ENCODE assay signal across 1 cellular context in the genomic region with DNA sequence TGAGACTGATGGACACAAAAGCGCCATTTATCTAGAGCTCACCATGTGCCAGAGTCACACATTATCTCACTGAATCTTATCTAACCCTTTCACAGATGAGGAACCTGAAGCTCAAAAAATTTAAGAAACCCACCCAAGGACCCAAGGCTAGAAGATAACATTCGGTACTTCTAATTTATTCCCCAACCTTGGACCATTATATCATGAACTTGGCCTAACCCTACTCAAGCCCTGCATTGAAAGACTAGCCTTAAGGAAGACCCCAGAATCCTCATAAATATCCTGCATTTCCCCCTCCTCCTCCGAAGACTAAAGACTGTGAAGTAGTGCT.
TF ChIP-seq lines count a peak whose summit lies in the region.

No MANE protein-coding gene starts in this region.

TF ChIP-seq in WTC11, 78 proteins besides CTCF, POLR2A, EP300 and RAD21 (continued from another document):
- TF ChIP-seq, protein P1, sequence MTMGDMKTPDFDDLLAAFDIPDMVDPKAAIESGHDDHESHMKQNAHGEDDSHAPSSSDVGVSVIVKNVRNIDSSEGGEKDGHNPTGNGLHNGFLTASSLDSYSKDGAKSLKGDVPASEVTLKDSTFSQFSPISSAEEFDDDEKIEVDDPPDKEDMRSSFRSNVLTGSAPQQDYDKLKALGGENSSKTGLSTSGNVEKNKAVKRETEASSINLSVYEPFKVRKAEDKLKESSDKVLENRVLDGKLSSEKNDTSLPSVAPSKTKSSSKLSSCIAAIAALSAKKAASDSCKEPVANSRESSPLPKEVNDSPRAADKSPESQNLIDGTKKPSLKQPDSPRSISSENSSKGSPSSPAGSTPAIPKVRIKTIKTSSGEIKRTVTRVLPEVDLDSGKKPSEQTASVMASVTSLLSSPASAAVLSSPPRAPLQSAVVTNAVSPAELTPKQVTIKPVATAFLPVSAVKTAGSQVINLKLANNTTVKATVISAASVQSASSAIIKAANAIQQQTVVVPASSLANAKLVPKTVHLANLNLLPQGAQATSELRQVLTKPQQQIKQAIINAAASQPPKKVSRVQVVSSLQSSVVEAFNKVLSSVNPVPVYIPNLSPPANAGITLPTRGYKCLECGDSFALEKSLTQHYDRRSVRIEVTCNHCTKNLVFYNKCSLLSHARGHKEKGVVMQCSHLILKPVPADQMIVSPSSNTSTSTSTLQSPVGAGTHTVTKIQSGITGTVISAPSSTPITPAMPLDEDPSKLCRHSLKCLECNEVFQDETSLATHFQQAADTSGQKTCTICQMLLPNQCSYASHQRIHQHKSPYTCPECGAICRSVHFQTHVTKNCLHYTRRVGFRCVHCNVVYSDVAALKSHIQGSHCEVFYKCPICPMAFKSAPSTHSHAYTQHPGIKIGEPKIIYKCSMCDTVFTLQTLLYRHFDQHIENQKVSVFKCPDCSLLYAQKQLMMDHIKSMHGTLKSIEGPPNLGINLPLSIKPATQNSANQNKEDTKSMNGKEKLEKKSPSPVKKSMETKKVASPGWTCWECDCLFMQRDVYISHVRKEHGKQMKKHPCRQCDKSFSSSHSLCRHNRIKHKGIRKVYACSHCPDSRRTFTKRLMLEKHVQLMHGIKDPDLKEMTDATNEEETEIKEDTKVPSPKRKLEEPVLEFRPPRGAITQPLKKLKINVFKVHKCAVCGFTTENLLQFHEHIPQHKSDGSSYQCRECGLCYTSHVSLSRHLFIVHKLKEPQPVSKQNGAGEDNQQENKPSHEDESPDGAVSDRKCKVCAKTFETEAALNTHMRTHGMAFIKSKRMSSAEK (CRISPR knock-in tag; IDR thresholded peaks at IDR 0.05; ENCODE audit: borderline replicate concordance): no peak
- TF ChIP-seq MYBL2 (CRISPR knock-in tag; IDR thresholded peaks at IDR 0.05) (no peak), ZNF263 (CRISPR knock-in tag; IDR thresholded peaks at IDR 0.05; ENCODE audit: low read depth) (no peak), OVOL2 (CRISPR knock-in tag; IDR thresholded peaks at IDR 0.05; ENCODE audit: borderline replicate concordance) (no peak)
- TF ChIP-seq, protein P2, sequence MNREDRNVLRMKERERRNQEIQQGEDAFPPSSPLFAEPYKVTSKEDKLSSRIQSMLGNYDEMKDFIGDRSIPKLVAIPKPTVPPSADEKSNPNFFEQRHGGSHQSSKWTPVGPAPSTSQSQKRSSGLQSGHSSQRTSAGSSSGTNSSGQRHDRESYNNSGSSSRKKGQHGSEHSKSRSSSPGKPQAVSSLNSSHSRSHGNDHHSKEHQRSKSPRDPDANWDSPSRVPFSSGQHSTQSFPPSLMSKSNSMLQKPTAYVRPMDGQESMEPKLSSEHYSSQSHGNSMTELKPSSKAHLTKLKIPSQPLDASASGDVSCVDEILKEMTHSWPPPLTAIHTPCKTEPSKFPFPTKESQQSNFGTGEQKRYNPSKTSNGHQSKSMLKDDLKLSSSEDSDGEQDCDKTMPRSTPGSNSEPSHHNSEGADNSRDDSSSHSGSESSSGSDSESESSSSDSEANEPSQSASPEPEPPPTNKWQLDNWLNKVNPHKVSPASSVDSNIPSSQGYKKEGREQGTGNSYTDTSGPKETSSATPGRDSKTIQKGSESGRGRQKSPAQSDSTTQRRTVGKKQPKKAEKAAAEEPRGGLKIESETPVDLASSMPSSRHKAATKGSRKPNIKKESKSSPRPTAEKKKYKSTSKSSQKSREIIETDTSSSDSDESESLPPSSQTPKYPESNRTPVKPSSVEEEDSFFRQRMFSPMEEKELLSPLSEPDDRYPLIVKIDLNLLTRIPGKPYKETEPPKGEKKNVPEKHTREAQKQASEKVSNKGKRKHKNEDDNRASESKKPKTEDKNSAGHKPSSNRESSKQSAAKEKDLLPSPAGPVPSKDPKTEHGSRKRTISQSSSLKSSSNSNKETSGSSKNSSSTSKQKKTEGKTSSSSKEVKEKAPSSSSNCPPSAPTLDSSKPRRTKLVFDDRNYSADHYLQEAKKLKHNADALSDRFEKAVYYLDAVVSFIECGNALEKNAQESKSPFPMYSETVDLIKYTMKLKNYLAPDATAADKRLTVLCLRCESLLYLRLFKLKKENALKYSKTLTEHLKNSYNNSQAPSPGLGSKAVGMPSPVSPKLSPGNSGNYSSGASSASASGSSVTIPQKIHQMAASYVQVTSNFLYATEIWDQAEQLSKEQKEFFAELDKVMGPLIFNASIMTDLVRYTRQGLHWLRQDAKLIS (CRISPR knock-in tag; IDR thresholded peaks at IDR 0.05; ENCODE audit: borderline replicate concordance): no peak
- TF ChIP-seq, protein P3, sequence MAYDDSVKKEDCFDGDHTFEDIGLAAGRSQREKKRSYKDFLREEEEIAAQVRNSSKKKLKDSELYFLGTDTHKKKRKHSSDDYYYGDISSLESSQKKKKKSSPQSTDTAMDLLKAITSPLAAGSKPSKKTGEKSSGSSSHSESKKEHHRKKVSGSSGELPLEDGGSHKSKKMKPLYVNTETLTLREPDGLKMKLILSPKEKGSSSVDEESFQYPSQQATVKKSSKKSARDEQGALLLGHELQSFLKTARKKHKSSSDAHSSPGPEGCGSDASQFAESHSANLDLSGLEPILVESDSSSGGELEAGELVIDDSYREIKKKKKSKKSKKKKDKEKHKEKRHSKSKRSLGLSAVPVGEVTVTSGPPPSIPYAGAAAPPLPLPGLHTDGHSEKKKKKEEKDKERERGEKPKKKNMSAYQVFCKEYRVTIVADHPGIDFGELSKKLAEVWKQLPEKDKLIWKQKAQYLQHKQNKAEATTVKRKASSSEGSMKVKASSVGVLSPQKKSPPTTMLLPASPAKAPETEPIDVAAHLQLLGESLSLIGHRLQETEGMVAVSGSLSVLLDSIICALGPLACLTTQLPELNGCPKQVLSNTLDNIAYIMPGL (CRISPR knock-in tag; IDR thresholded peaks at IDR 0.05): no peak
